In the genomic region with DNA sequence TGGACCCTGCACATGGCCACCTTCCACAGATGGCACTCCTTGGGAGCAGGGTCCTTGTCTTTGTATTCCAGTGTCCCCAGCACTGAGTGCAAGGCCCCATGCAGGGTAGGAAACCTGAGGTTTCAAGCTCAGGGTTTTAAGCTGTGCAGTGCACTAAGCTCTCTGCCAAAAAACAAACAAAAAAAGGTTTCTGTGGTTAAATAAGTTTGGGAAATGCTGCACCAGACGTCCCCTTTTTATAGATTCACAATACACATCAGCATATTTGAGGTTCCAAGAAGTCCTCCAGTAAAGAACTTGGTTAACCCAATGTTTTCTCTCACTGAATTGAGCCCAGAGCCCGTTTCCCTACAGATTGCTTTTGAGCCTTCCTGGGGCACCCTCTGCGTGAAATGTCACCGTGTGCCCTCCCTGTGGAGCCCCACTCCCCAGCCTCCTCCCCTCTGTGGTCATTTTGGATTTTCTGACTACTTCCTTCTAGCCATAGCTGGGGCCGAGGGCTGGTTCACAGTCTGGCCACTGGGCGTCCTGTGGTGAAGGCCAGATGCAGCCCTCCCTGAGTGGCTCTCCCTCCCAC, we compare ENCODE assay signal across 7 cellular contexts. TPM values are rescaled to one million over a fixed set of nuclear protein-coding genes. Genes with fewer than 3 reads are reported as not detected.
DNase-seq lines count a peak whose midpoint lies in the region; ATAC-seq and TF ChIP-seq lines count a peak whose summit lies in the region.

No MANE protein-coding gene starts in this region.

- ATAC-seq in WTC11 = peak; percentile 24
- peak; percentile 41 to 46 for ATAC-seq in left cardiac atrium
- ATAC-seq in GM18511 (IDR thresholded peaks at IDR 0.05; ENCODE audit: unreplicated experiment) = no peak

- no peak overlapping the region for H3K27ac ChIP-seq in H9 (ENCODE audit: insufficient read length, low read depth, low read length)
- peak overlapping the region; percentile 18 for H3K27ac ChIP-seq in stomach smooth muscle (ENCODE audit: low read length)

- POLR2A ChIA-PET in WTC11 (lab: Charles Lee) = interaction anchor here (0.5 kb wide), 1 partner anchor 223 kb away, joined by 4 read pairs; no protein-coding TSS in a partner anchor

- no peak overlapping the region for H4K5ac ChIP-seq in H9 (ENCODE audit: insufficient read length, low read depth, low read length)

- H3K9ac ChIP-seq in H9 (ENCODE audit: extremely low read depth, insufficient read length, low read length) = no peak overlapping the region
- H3K9ac ChIP-seq in stomach smooth muscle (ENCODE audit: low read length in 2 of 2) = no peak overlapping the region

- no peak overlapping the region for H2BK120ac ChIP-seq in H9 (ENCODE audit: low read depth, low read length, poor library complexity, severe bottlenecking)

- no peak overlapping the region for H3K23ac ChIP-seq in H9 (ENCODE audit: insufficient read length, low read depth, low read length)

- H2BK12ac ChIP-seq in H9 (ENCODE audit: insufficient read length, low read depth, low read length) = no peak overlapping the region

- H3K27me3 Mint-ChIP-seq in H9 (ENCODE audit: low read depth) (peaks cover 9% of the 10 kb centered on the region), WTC11 (ENCODE audit: low read depth) (no peaks in the 10 kb centered on the region; the same call in 1 of the 2 replicates)

- H3K27ac Mint-ChIP-seq in H9 (peak overlapping the region in 2 of 3 experiments; percentile 24 to 71; a peak in 4 of 7 replicates), WTC11 (peak overlapping the region; percentile 81)

- intact Hi-C loops in left cardiac atrium (cut with DNase I) = no loop called here

- no peak overlapping the region for H3K4me3 ChIP-seq in stomach smooth muscle (ENCODE audit: low read length in 2 of 2)

- no peak overlapping the region for H4K8ac ChIP-seq in H9 (replicated peaks; ENCODE audit: insufficient read length, low read depth, low read length)

- H3K9me3 Mint-ChIP-seq in H9 (no peaks in the 10 kb centered on the region), WTC11 (no peaks in the 10 kb centered on the region)

- H3K36me3 ChIP-seq in stomach smooth muscle (ENCODE audit: control insufficient read depth in 2 of 2, insufficient read depth in 2 of 2, low read length in 2 of 2) = peaks cover 22 to 36% of the 10 kb centered on the region in 2 donors

- no peaks in the 10 kb centered on the region for H3K4me1 ChIP-seq in H9 (ENCODE audit: insufficient read depth, low read length)
- H3K4me1 ChIP-seq in stomach smooth muscle (ENCODE audit: control insufficient read depth, insufficient read depth, low read length) = peaks cover 11% of the 10 kb centered on the region

- H3K14ac ChIP-seq in H9 (ENCODE audit: insufficient read depth, low read length) = no peak overlapping the region; the same call in 1 of the 2 replicates

- WGBS in H9 (ENCODE audit: extremely low coverage, insufficient read length, low lambda C conversion rate) = no CpG with 5 or more reads among the region's 6 CpGs

- H3K79me1 ChIP-seq in H9 (ENCODE audit: insufficient read depth, low read depth, low read length, poor library complexity, severe bottlenecking) = no peaks in the 10 kb centered on the region

- no peak overlapping the region for H2AFZ ChIP-seq in H9 (ENCODE audit: low read length)

- DNase-seq in H9 (no peak), WTC11 (ENCODE audit: low spot score) (no peak), left cardiac atrium (peak; percentile 39), HUDEP-2 (lab: John Stamatoyannopoulos, UW; ENCODE audit: unreplicated experiment in 76 of 76) (no peak), DMS53 (lab: John Stamatoyannopoulos, UW) (no peak)

- no peak overlapping the region for H2BK20ac ChIP-seq in H9 (ENCODE audit: low read depth, low read length, poor library complexity, severe bottlenecking)

- H2BK15ac ChIP-seq in H9 (ENCODE audit: low read depth, low read length) = no peak overlapping the region

- H3K79me2 ChIP-seq in H9 (ENCODE audit: insufficient read depth, low read length) = no peaks in the 10 kb centered on the region

- H3K4me3 Mint-ChIP-seq in H9 (no peak overlapping the region), WTC11 (no peak overlapping the region)

- H3K9me3 ChIP-seq in H9 (ENCODE audit: control insufficient read depth, low read depth, low read length) (no peaks in the 10 kb centered on the region), stomach smooth muscle (ENCODE audit: control insufficient read depth in 2 of 2, low read length in 2 of 2) (no peaks in the 10 kb centered on the region)

- no peak overlapping the region for H3T11ph ChIP-seq in H9 (ENCODE audit: low read length)

- no peak overlapping the region for H2BK5ac ChIP-seq in H9 (ENCODE audit: insufficient read length, low read length)

- H3K23me2 ChIP-seq in H9 (ENCODE audit: insufficient read length, low read depth, low read length, poor library complexity, severe bottlenecking) = no peaks in the 10 kb centered on the region

- H3K18ac ChIP-seq in H9 (ENCODE audit: insufficient read length, low read depth, low read length) = no peak overlapping the region

- H3K4me1 Mint-ChIP-seq in H9 (peaks cover 14 to 15% of the 10 kb centered on the region in 2 experiments), WTC11 (peaks cover 11% of the 10 kb centered on the region)

- H4K20me1 ChIP-seq in H9 (ENCODE audit: control insufficient read depth, insufficient read depth, insufficient read length) = peaks cover 2% of the 10 kb centered on the region

- CTCF ChIA-PET in WTC11 (lab: Charles Lee) = interaction anchor here (0.6 to 3.9 kb wide), 14 partner anchors 11 to 463 kb away, joined by 3 to 24 read pairs (median 5); partner anchors contain the start of genes DELE1, PCDH1 and RNF14

- no peak overlapping the region for H3K56ac ChIP-seq in H9 (ENCODE audit: insufficient read length, low read depth, low read length)

- H2AK5ac ChIP-seq in H9 (ENCODE audit: insufficient read length, low read length) = no peak overlapping the region

- peaks cover 3 to 32% (median 25%) of the 10 kb centered on the region in 3 experiments; a peak in 6 of 7 replicates for H3K36me3 Mint-ChIP-seq in H9 (ENCODE audit: insufficient read depth in 1 of 3, low read depth in 3 of 3)
- H3K36me3 Mint-ChIP-seq in WTC11 = peaks cover 23% of the 10 kb centered on the region

- no peak overlapping the region for H4K91ac ChIP-seq in H9 (ENCODE audit: insufficient read length, low read depth, low read length)

- no peak for TF ChIP-seq CTCF in H9 (conservative IDR thresholded peaks at IDR 0.05)
- no peak for TF ChIP-seq CTCF in WTC11 (IDR thresholded peaks at IDR 0.05)

- no peak overlapping the region for H3K4me2 ChIP-seq in H9 (ENCODE audit: insufficient read depth, insufficient read length, low read length)

- H3K27me3 ChIP-seq in H9 (ENCODE audit: insufficient read depth, low read length) = no peaks in the 10 kb centered on the region
- no peaks in the 10 kb centered on the region for H3K27me3 ChIP-seq in stomach smooth muscle (ENCODE audit: control insufficient read depth in 1 of 2, insufficient read depth in 2 of 2, low read length in 2 of 2)

- H3K4ac ChIP-seq in H9 (ENCODE audit: low read depth, low read length) = no peak overlapping the region

TF ChIP-seq in WTC11, 78 proteins besides CTCF, POLR2A, EP300 and RAD21 (continues in another document):
- TF ChIP-seq, protein P1, sequence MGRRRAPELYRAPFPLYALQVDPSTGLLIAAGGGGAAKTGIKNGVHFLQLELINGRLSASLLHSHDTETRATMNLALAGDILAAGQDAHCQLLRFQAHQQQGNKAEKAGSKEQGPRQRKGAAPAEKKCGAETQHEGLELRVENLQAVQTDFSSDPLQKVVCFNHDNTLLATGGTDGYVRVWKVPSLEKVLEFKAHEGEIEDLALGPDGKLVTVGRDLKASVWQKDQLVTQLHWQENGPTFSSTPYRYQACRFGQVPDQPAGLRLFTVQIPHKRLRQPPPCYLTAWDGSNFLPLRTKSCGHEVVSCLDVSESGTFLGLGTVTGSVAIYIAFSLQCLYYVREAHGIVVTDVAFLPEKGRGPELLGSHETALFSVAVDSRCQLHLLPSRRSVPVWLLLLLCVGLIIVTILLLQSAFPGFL (CRISPR knock-in tag; IDR thresholded peaks at IDR 0.05; ENCODE audit: borderline replicate concordance) = no peak
- no peak for TF ChIP-seq ATF3 (CRISPR knock-in tag; conservative IDR thresholded peaks at IDR 0.05)
- no peak for TF ChIP-seq E2F1 (CRISPR knock-in tag; IDR thresholded peaks at IDR 0.05)
- TF ChIP-seq FOXP1 (CRISPR knock-in tag; IDR thresholded peaks at IDR 0.05; ENCODE audit: borderline replicate concordance) = no peak
- TF ChIP-seq, protein P2, sequence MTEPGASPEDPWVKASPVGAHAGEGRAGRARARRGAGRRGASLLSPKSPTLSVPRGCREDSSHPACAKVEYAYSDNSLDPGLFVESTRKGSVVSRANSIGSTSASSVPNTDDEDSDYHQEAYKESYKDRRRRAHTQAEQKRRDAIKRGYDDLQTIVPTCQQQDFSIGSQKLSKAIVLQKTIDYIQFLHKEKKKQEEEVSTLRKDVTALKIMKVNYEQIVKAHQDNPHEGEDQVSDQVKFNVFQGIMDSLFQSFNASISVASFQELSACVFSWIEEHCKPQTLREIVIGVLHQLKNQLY (CRISPR knock-in tag; IDR thresholded peaks at IDR 0.05) = no peak
- no peak for TF ChIP-seq MYBL2 (CRISPR knock-in tag; IDR thresholded peaks at IDR 0.05)
- no peak for TF ChIP-seq SMAD4 (CRISPR knock-in tag; IDR thresholded peaks at IDR 0.05)
- no peak for TF ChIP-seq TP53 (CRISPR knock-in tag; IDR thresholded peaks at IDR 0.05)
- TF ChIP-seq ZNF317 (CRISPR knock-in tag; IDR thresholded peaks at IDR 0.05; ENCODE audit: borderline replicate concordance, low read depth) = no peak
- TF ChIP-seq KAT7 (CRISPR knock-in tag; IDR thresholded peaks at IDR 0.05; ENCODE audit: borderline replicate concordance) = no peak

RNA-seq across cellular contexts. Expression of gene DELE1, which starts 17.1 kb away (rescaled TPM):
- total RNA-seq in H9 (2021) = 72.7 and 75.3 TPM in 2 replicates
- total RNA-seq in WTC11 (2021) = 79.3 to 83.8 TPM (median 81.5 TPM) in 3 replicates
- total RNA-seq in left cardiac atrium = 10 to 100 TPM; 79.9 to 85.5 TPM

RNA-seq across cellular contexts. Expression of gene PCDH12, which starts 17.2 kb away (rescaled TPM):
- not detected in 2 replicates for total RNA-seq in H9 (2021)
- 0.02 to 0.33 TPM in 2 of 3 replicates, not detected in the other for total RNA-seq in WTC11 (2021)
- total RNA-seq in left cardiac atrium = 1 to 10 TPM; 5.4 to 10.0 TPM

RNA-seq across cellular contexts. Expression of gene RNF14, which starts 28.1 kb away (rescaled TPM):
- total RNA-seq in H9 (2021) = 19.5 and 20.1 TPM in 2 replicates
- 17.0 to 22.6 TPM (median 20.5 TPM) in 3 replicates for total RNA-seq in WTC11 (2021)
- total RNA-seq in left cardiac atrium = 10 to 100 TPM; 71.8 to 87.4 TPM
